Comparison of ENCODE assay signal across 11 cellular contexts in genomic region chr10:67978749-67979148, GRCh38.
"Had no signal": no experiment of that assay in that cellular context is flagged by ENCODE, and none has a peak within 500 bp of the region (broad histone marks: within the 10 kb centered on the region; RNA-seq: fewer than 3 reads in every experiment).

No MANE protein-coding gene starts in this region.

- FAIRE-seq: keratinocyte had no signal

- H3K4me1 Mint-ChIP-seq: nephron had no signal

- H3K4me3 Mint-ChIP-seq: nephron had no signal

- ATAC-seq: gastroesophageal sphincter, left lung, psoas muscle, sciatic nerve had no signal

- H3K27me3 ChIP-seq: esophagus squamous epithelium, gastroesophageal sphincter, left lung had no signal

- H3K4me1 ChIP-seq: esophagus squamous epithelium, left lung had no signal

- H3K9me3 ChIP-seq: esophagus squamous epithelium, gastroesophageal sphincter, left lung, psoas muscle had no signal

- H3K27ac ChIP-seq: esophagus squamous epithelium, gastroesophageal sphincter, left lung, psoas muscle had no signal

- DNase-seq: activated CD4-positive, alpha-beta T cell treated with anti-CD3 and anti-CD28 coated beads for 1 hour; activated naive CD4-positive, alpha-beta T cell treated with Interleukin-2 at 50 U/mL for 16 hours; amniotic stem cell; esophagus squamous epithelium; left lung; mesendoderm had no signal

- H3K4me3 ChIP-seq: esophagus squamous epithelium, gastroesophageal sphincter, left lung, psoas muscle had no signal

- H3K27ac Mint-ChIP-seq: nephron had no signal
